Comparison of ENCODE assay signal across 8 cellular contexts in the genomic region with DNA sequence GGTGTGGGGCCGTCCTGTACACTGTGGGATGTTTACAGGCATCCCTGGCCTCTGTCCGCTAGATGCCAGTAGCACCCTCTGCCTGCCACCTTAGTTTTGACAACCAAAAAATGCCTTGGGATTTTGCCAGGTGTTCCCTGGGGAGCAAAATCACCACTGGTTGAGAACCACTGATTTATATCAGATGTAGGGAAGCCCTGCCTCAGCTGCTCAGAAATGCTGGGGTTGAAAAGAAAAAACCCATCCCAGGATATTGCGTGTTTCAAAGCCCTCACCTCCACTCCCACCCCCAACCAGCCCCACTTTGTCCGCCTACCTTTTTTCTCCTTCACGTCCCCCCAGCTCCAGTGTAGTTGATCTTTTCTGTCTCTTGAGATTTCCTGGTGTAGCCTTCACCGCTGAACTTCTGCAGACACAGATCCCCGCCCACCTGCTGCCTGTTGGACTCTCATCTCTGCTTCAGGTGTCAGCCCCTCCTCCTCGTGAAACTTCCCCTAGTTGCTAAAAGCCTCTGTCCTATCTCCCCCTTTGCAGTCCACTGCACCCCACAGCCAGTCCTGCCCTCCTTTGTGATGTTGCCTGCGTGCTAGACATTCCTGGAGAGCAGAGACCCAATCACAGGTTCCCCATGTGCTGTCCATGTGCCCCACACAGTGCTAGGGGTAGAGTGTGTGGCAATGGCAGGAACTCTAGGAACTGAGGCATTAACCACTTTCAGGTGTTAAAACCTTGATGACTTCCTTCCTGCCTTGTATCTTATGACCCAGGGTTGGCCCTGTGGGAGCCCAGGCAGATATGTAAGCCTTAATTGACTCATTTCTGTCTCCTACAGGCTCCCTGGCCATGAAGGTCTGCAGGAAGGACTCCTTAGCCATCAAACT.
DNase-seq lines count a peak whose midpoint lies in the region; ATAC-seq and TF ChIP-seq lines count a peak whose summit lies in the region.

No MANE protein-coding gene starts in this region.

- ATAC-seq in GM19372 (IDR thresholded peaks at IDR 0.05; ENCODE audit: low read depth, unreplicated experiment): peak; percentile 71
- peak; percentile 85 for ATAC-seq in HG03354 (IDR thresholded peaks at IDR 0.05; ENCODE audit: poor library complexity, severe bottlenecking, unreplicated experiment)
- ATAC-seq in heart left ventricle: no peak

- H3K27ac ChIP-seq in heart left ventricle: no peak overlapping the region

- TF ChIP-seq CTCF in GM10266 (IDR thresholded peaks at IDR 0.05; ENCODE audit: control insufficient read depth, insufficient read depth, low read depth, missing control alignments) (peak; percentile 58), heart left ventricle (IDR thresholded peaks at IDR 0.05) (peak in 2 of 12 donors; percentile 19 to 21)

- no peak for TF ChIP-seq POLR2A in heart left ventricle (IDR thresholded peaks at IDR 0.05)

- no peaks in the 10 kb centered on the region for H3K9me3 ChIP-seq in heart left ventricle

- DNase-seq in GM10266 (ENCODE audit: extremely low spot score) (peak; percentile 58), UCSD-AML1 (lab: John Stamatoyannopoulos, UW; ENCODE audit: unreplicated experiment) (no peak), heart left ventricle (no peak), GM03348 (ENCODE audit: low spot score) (no peak)
- peak; percentile 38 for DNase-seq in activated CD8-positive, alpha-beta memory T cell treated with anti-CD3 and anti-CD28 coated beads, Interleukin-2, amount 50 U/mL, for 4 hours
- DNase-seq in stimulated activated CD8-positive, alpha-beta memory T cell treated with anti-CD3 and anti-CD28 coated beads, Interleukin-12 subunit alpha, Interleukin-12 subunit beta, amount 100 ng/mL, for 4 hours (ENCODE audit: low read depth): peak; percentile 7

- no peak overlapping the region for H3K4me3 ChIP-seq in heart left ventricle

- H3K27me3 ChIP-seq in heart left ventricle: no peaks in the 10 kb centered on the region

- WGBS in heart left ventricle, 4 donors: 86 to 90% (median 87%) methylated on average over 8 to 9 of the region's 9 CpGs

- intact Hi-C loops in heart left ventricle (cut with DNase I): no loop called here

- H3K4me1 ChIP-seq in heart left ventricle: peaks cover 0 to 8% (median 0%) of the 10 kb centered on the region in 12 donors

- H3K36me3 ChIP-seq in heart left ventricle: peaks cover 0 to 41% (median 14%) of the 10 kb centered on the region in 9 donors

Comparison
In these comparisons a context has a peak if more than half of its experiments do, and no peak if none do; other contexts are left out.
1. DNase-seq: peak in GM10266 (single experiment), activated CD8-positive, alpha-beta memory T cell treated with anti-CD3 and anti-CD28 coated beads, Interleukin-2, amount 50 U/mL, for 4 hours (single experiment) and stimulated activated CD8-positive, alpha-beta memory T cell treated with anti-CD3 and anti-CD28 coated beads, Interleukin-12 subunit alpha, Interleukin-12 subunit beta, amount 100 ng/mL, for 4 hours (single experiment); none in UCSD-AML1 (single experiment), heart left ventricle (0 of 5) and GM03348 (single experiment).
2. ATAC-seq: peak in GM19372 (single experiment) and HG03354 (single experiment); none in heart left ventricle (0 of 4).